ENCODE assay signal across 8 cellular contexts in the genomic region with DNA sequence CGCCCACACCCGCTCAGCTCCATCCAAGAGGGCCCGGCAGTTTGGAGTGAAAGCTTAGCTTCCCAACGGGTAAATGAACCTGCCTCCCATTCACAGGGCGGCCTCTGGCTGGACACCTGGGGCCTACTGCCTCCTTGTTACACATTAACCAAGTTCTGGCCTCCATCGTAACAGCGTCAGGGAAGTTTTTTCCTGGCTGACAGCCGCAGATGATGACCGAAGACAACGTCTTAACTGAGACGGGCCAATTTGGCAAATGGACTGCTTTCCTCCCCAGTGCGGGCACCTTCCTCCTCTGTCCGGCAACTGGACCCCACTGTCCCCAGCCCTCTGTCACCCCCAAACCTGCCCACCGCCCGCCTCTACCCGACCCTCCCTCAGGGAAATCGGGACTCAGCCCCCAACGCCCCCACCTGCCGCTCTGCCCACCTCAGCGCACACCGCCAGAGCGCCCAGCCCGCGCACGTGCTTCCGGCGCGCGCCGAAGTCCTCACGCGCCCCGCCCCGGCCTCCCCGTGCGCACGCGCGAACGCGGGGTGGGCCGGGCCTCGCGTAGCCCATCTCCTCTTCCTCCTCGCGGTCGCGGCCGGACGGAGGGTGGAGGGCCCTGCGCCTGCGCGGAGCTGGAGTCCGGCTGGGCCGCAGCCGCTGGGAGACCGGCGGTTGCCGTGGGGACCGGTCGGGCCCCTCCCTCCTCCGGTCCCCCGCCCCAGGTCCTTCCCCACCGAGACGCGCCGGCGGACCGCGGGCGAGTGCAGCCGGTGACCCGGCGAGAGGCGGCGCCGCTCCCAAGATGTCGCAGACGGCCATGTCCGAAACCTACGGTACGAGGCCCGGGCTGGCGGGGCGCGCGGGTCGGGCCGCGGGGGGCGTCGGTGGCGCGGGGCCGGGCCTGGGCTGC. TPM values are rescaled to one million over a fixed set of nuclear protein-coding genes. Genes with fewer than 3 reads are reported as not detected.
A peak's percentile ranks its signal among the peaks of the same experiment; 100 is the strongest.
DNase-seq lines count a peak whose midpoint lies in the region; ATAC-seq and TF ChIP-seq lines count a peak whose summit lies in the region.

A gene with protein sequence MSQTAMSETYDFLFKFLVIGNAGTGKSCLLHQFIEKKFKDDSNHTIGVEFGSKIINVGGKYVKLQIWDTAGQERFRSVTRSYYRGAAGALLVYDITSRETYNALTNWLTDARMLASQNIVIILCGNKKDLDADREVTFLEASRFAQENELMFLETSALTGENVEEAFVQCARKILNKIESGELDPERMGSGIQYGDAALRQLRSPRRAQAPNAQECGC (plus strand): TSS at position 565 of the 901 bp plus-strand sequence. CDS start 229 bp downstream, at position 794.

- in situ Hi-C loops in IMR-90 (cut with MboI; ENCODE audit: low sequenced_read_pairs) = loop anchor here (25.0 kb wide), 1 partner anchor 1042 kb away; no protein-coding TSS in a partner anchor

- H2AK5ac ChIP-seq in IMR-90 (ENCODE audit: low read depth, low read length) = peak within 1 kb of the TSS; percentile 68

- H3K36me3 Mint-ChIP-seq in neural crest cell (ENCODE audit: low read depth) = peaks cover 13% of the 10 kb centered on the region

- peaks cover 6% of the 10 kb centered on the region for H3K9me1 ChIP-seq in IMR-90 (ENCODE audit: insufficient read depth, low read length)

- POLR2A ChIA-PET in IMR-90 (lab: Charles Lee; ENCODE audit: unreplicated experiment) = interaction anchor here (0.6 kb wide), 1 partner anchor 1105 kb away, joined by 4 read pairs; a partner anchor contains a TSS

- peaks cover 11 to 38% of the 10 kb centered on the region in 2 experiments; a peak in 2 of 4 replicates for H3K79me1 ChIP-seq in IMR-90 (ENCODE audit: low read depth in 1 of 2, low read length in 2 of 2)

- intact Hi-C loops in IMR-90 (cut with micrococcal nuclease) = loop anchor here (5.0 kb wide), 2 partner anchors 47 to 172 kb away; no protein-coding TSS in a partner anchor
- intact Hi-C loops in stomach (cut with DNase I; ENCODE audit: low total_unique reads) = loop anchor here (10.0 kb wide), 1 partner anchor 74 kb away; a partner anchor contains a TSS

- no peak for TF ChIP-seq EP300 in stomach (IDR thresholded peaks at IDR 0.05)

- CTCF ChIA-PET in IMR-90 (lab: Yijun Ruan, JAX) = no interaction called here

- peak within 1 kb of the TSS; percentile 44 for H2BK5ac ChIP-seq in IMR-90 (ENCODE audit: low read depth, low read length, poor library complexity, severe bottlenecking)

- H3K27me3 Mint-ChIP-seq in neural crest cell (ENCODE audit: low read depth) = no peaks in the 10 kb centered on the region

- peak within 1 kb of the TSS; percentile 87 for H3K56ac ChIP-seq in IMR-90 (ENCODE audit: extremely low read depth, insufficient read depth, low read length)

- H3K4me3 Mint-ChIP-seq in neural crest cell = peak within 1 kb of the TSS; percentile 95

- H3K27ac Mint-ChIP-seq in neural crest cell (ENCODE audit: unreplicated experiment) = peak within 1 kb of the TSS; percentile 85

- TF ChIP-seq RAD21 in IMR-90 (IDR thresholded peaks at IDR 0.05; ENCODE audit: low read length) = no peak

- 0 out of 2 replicates have a peak, but pooled peaks cover 2% of the 10 kb centered on the region for H3K9me3 ChIP-seq in IMR-90 (ENCODE audit: control insufficient read depth, insufficient read depth, low read length)
- peaks cover 0 to 9% (median 0%) of the 10 kb centered on the region in 4 donors for H3K9me3 ChIP-seq in stomach

- peak within 1 kb of the TSS; percentile 91 for H2AFZ ChIP-seq in IMR-90 (replicated peaks; ENCODE audit: low read length, poor library complexity)

- peak; percentile 71 for DNase-seq in DMS114 treated with DMSO at 0.1 percent for 48 hours (lab: John Stamatoyannopoulos, UW; ENCODE audit: unreplicated experiment)
- DNase-seq in IMR-90 = peak; percentile 81
- peak; percentile 59 to 74 for DNase-seq in SHP77 (lab: John Stamatoyannopoulos, UW)
- peak; percentile 73 for DNase-seq in activated gamma-delta T cell treated with Interleukin-2 at 50 U/mL for 16 hours
- peak; percentile 87 for DNase-seq in fibroblast of villous mesenchyme (ENCODE audit: low read depth)
- peak; percentile 73 for DNase-seq in neural crest cell (ENCODE audit: low read depth, low spot score)
- DNase-seq in stomach = peak; percentile 91

- H3K9ac ChIP-seq in IMR-90 (ENCODE audit: low read depth, low read length) = peak within 1 kb of the TSS; percentile 85

- ATAC-seq in GM21526 (IDR thresholded peaks at IDR 0.05; ENCODE audit: low FRiP score, unreplicated experiment) (peak; percentile 92), IMR-90 (ENCODE audit: low read depth) (peak; percentile 96)

- H3K18ac ChIP-seq in IMR-90 (ENCODE audit: low read depth, low read length) = peak within 1 kb of the TSS; percentile 66

- peak within 1 kb of the TSS; percentile 55 for H2BK120ac ChIP-seq in IMR-90 (ENCODE audit: low read depth, low read length)

- H3K4me2 ChIP-seq in IMR-90 (ENCODE audit: low read depth, low read length) = peak within 1 kb of the TSS; percentile 90

- peak within 1 kb of the TSS; percentile 92 for H3K23ac ChIP-seq in IMR-90 (ENCODE audit: low read depth, low read length)

- H3K4me1 ChIP-seq in IMR-90 (ENCODE audit: control insufficient read depth, insufficient read depth, low read length) = peaks cover 10% of the 10 kb centered on the region
- peaks cover 41 to 59% (median 47%) of the 10 kb centered on the region in 4 donors for H3K4me1 ChIP-seq in stomach

- H4K20me1 ChIP-seq in IMR-90 (ENCODE audit: insufficient read depth, low read length) = peaks cover 28% of the 10 kb centered on the region

- dilution Hi-C loops in IMR-90 (cut with HindIII; ENCODE audit: low sequenced_read_pairs, unreplicated experiment) = loop anchor here (25.0 kb wide), 1 partner anchor 217 kb away; no protein-coding TSS in a partner anchor

- peak within 1 kb of the TSS; percentile 90 for H2AK9ac ChIP-seq in IMR-90 (replicated peaks; ENCODE audit: low read depth, low read length, poor library complexity)

- H3K36me3 ChIP-seq in IMR-90 (ENCODE audit: control insufficient read depth, insufficient read depth, low read length) = no peaks in the 10 kb centered on the region
- no peaks in the 10 kb centered on the region for H3K36me3 ChIP-seq in stomach

- 20% methylated on average over 33 of the region's 95 CpGs; no CpG with 5 or more reads in 1 of the 2 experiments for WGBS in IMR-90 (ENCODE audit: extremely low coverage in 2 of 2, insufficient read length in 1 of 2), 2 experiments
- 6 to 23% (median 11%) methylated on average over 32 to 95 of the region's 95 CpGs for WGBS in stomach, 5 donors

- H3K4me3 ChIP-seq in IMR-90 (ENCODE audit: insufficient read depth, low read depth, low read length) (peak within 1 kb of the TSS; percentile 87), fibroblast of villous mesenchyme (ENCODE audit: low read depth, low read length) (peak within 1 kb of the TSS; percentile 84), stomach (peak within 1 kb of the TSS; percentile 70 to 87 (median 80))

- peaks cover 4% of the 10 kb centered on the region for H3K9me3 Mint-ChIP-seq in neural crest cell

- peak; percentile 68; the same call in 1 of the 2 replicates for TF ChIP-seq POLR2A in IMR-90 (IDR thresholded peaks at IDR 0.05; ENCODE audit: low read depth, low read length)
- TF ChIP-seq POLR2A in stomach (IDR thresholded peaks at IDR 0.05) = peak in 1 of 4 donors; percentile 15

- no peaks in the 10 kb centered on the region for H3K27me3 ChIP-seq in IMR-90 (ENCODE audit: control insufficient read depth, insufficient read depth, low read length)
- H3K27me3 ChIP-seq in stomach = no peaks in the 10 kb centered on the region

- no peak within 1 kb of the TSS for H2BK20ac ChIP-seq in IMR-90 (ENCODE audit: low read depth, low read length)

- peak within 1 kb of the TSS; percentile 91 to 92 for H4K8ac ChIP-seq in IMR-90 (ENCODE audit: low read depth in 2 of 2, low read length in 2 of 2)

- BruUV-seq in IMR-90 (replicated peaks; lab: Mats Ljungman, UMichigan) = no TSS peak

- peak within 1 kb of the TSS; percentile 54 for H3K27ac ChIP-seq in IMR-90 (ENCODE audit: insufficient read depth, low read length)
- peak within 1 kb of the TSS; percentile 88 to 95 (median 93) for H3K27ac ChIP-seq in stomach

- H3K14ac ChIP-seq in IMR-90 (replicated peaks; ENCODE audit: low read depth, low read length) = peak within 1 kb of the TSS; percentile 94

- H3K4ac ChIP-seq in IMR-90 (ENCODE audit: low read depth, low read length) = peak within 1 kb of the TSS; percentile 78

- TF ChIP-seq CTCF in IMR-90 (conservative IDR thresholded peaks at IDR 0.05; ENCODE audit: low read depth, low read length) = no peak
- no peak for TF ChIP-seq CTCF in fibroblast of villous mesenchyme (IDR thresholded peaks at IDR 0.05; ENCODE audit: insufficient read depth, low read depth, low read length)
- no peak for TF ChIP-seq CTCF in neural crest cell (conservative IDR thresholded peaks at IDR 0.05)
- TF ChIP-seq CTCF in stomach (IDR thresholded peaks at IDR 0.05) = no peak

- peak within 1 kb of the TSS; percentile 50 for H4K5ac ChIP-seq in IMR-90 (ENCODE audit: low read depth, low read length)

- H4K91ac ChIP-seq in IMR-90 (ENCODE audit: insufficient read depth, low read depth, low read length) = no peak within 1 kb of the TSS

- H2BK15ac ChIP-seq in IMR-90 (ENCODE audit: low read depth, low read length) = 0 out of 3 replicates have a peak within 1 kb of the TSS, but pooled peaks have one; percentile 7

- H3K4me1 Mint-ChIP-seq in neural crest cell = peaks cover 29% of the 10 kb centered on the region

TF ChIP-seq in IMR-90, 13 proteins besides CTCF, POLR2A, EP300 and RAD21 (continues in another document):
- TF ChIP-seq, protein P1, sequence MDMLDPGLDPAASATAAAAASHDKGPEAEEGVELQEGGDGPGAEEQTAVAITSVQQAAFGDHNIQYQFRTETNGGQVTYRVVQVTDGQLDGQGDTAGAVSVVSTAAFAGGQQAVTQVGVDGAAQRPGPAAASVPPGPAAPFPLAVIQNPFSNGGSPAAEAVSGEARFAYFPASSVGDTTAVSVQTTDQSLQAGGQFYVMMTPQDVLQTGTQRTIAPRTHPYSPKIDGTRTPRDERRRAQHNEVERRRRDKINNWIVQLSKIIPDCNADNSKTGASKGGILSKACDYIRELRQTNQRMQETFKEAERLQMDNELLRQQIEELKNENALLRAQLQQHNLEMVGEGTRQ (IDR thresholded peaks at IDR 0.05; ENCODE audit: low read depth, low read length) = peak; percentile 67
- TF ChIP-seq BHLHE40 (IDR thresholded peaks at IDR 0.05; ENCODE audit: low read depth, low read length) (peak; percentile 87), MAZ (IDR thresholded peaks at IDR 0.05; ENCODE audit: borderline replicate concordance, low read depth, low read length) (peak; percentile 55; the same call in 1 of the 2 replicates), MAFK (IDR thresholded peaks at IDR 0.05; ENCODE audit: low read depth, low read length) (no peak), CEBPB (IDR thresholded peaks at IDR 0.05; ENCODE audit: low read depth, low read length) (no peak)

RNA-seq across cellular contexts. Expression of the gene that starts here (rescaled TPM):
- total RNA-seq in IMR-90 (2012; rRNA removed) (26.2 and 33.3 TPM in 2 replicates), fibroblast of villous mesenchyme (17.1 and 18.6 TPM in 2 replicates), neural crest cell (67.0 and 69.0 TPM in 2 replicates), stomach (100 to 1,000 TPM in 1 of 5 donors, 10 to 100 TPM in 4; 24.1 to 277 (median 41.4) TPM)
- polyA plus RNA-seq in IMR-90 (2012; rRNA removed) (23.9 and 25.6 TPM in 2 replicates), stomach (10 to 100 TPM; 43.8 to 90.6 (median 58.9) TPM)
- polyA plus RNA-seq in IMR-90 (2012; cell fraction: cytosol; rRNA removed) = 24.6 and 26.8 TPM in 2 replicates
- polyA plus RNA-seq in IMR-90 (2012; cell fraction: nucleus; rRNA removed; ENCODE audit: low replicate concordance) = 9.4 and 14.7 TPM in 2 replicates

Comparison
In these comparisons a context has a peak if more than half of its experiments do, and no peak if none do; other contexts are left out.
1. Peak in every context shown above with its lines: DNase-seq, ATAC-seq, H3K4me3 ChIP-seq and H3K27ac ChIP-seq.